1 cellular context compared by ENCODE assay signal in the genomic region with DNA sequence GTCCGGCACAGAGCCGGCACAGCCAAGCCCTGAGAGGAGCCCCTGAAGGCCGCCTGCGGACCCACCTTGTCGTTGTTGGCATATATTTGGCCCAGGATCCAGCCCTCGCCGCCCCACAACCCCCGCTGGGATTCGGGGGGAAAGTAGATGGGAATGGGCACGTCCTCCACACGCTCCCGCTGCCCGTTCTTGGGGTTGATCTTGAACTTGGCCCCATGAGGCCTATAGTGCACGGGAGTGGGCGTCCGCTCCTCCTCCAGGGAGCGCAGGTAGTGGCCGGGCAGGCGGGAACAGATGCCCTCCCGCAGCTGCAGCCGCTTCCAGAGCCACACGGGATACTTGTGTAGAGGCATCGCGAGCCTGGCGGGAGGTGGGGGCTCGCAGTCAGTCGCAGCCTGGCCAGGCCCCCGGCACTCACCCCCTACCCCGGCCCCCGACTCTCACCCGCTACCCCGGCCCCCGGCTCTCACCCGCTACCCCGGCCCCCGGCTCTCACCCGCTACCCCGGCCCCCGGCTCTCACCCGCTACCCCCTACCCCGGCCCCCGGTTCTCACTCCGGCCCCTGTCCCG.
TF ChIP-seq lines count a peak whose summit lies in the region.

No MANE protein-coding gene starts in this region.

TF ChIP-seq in GM23338, 12 proteins besides CTCF, POLR2A, EP300 and RAD21 (continued from another document):
- TF ChIP-seq, protein P1, sequence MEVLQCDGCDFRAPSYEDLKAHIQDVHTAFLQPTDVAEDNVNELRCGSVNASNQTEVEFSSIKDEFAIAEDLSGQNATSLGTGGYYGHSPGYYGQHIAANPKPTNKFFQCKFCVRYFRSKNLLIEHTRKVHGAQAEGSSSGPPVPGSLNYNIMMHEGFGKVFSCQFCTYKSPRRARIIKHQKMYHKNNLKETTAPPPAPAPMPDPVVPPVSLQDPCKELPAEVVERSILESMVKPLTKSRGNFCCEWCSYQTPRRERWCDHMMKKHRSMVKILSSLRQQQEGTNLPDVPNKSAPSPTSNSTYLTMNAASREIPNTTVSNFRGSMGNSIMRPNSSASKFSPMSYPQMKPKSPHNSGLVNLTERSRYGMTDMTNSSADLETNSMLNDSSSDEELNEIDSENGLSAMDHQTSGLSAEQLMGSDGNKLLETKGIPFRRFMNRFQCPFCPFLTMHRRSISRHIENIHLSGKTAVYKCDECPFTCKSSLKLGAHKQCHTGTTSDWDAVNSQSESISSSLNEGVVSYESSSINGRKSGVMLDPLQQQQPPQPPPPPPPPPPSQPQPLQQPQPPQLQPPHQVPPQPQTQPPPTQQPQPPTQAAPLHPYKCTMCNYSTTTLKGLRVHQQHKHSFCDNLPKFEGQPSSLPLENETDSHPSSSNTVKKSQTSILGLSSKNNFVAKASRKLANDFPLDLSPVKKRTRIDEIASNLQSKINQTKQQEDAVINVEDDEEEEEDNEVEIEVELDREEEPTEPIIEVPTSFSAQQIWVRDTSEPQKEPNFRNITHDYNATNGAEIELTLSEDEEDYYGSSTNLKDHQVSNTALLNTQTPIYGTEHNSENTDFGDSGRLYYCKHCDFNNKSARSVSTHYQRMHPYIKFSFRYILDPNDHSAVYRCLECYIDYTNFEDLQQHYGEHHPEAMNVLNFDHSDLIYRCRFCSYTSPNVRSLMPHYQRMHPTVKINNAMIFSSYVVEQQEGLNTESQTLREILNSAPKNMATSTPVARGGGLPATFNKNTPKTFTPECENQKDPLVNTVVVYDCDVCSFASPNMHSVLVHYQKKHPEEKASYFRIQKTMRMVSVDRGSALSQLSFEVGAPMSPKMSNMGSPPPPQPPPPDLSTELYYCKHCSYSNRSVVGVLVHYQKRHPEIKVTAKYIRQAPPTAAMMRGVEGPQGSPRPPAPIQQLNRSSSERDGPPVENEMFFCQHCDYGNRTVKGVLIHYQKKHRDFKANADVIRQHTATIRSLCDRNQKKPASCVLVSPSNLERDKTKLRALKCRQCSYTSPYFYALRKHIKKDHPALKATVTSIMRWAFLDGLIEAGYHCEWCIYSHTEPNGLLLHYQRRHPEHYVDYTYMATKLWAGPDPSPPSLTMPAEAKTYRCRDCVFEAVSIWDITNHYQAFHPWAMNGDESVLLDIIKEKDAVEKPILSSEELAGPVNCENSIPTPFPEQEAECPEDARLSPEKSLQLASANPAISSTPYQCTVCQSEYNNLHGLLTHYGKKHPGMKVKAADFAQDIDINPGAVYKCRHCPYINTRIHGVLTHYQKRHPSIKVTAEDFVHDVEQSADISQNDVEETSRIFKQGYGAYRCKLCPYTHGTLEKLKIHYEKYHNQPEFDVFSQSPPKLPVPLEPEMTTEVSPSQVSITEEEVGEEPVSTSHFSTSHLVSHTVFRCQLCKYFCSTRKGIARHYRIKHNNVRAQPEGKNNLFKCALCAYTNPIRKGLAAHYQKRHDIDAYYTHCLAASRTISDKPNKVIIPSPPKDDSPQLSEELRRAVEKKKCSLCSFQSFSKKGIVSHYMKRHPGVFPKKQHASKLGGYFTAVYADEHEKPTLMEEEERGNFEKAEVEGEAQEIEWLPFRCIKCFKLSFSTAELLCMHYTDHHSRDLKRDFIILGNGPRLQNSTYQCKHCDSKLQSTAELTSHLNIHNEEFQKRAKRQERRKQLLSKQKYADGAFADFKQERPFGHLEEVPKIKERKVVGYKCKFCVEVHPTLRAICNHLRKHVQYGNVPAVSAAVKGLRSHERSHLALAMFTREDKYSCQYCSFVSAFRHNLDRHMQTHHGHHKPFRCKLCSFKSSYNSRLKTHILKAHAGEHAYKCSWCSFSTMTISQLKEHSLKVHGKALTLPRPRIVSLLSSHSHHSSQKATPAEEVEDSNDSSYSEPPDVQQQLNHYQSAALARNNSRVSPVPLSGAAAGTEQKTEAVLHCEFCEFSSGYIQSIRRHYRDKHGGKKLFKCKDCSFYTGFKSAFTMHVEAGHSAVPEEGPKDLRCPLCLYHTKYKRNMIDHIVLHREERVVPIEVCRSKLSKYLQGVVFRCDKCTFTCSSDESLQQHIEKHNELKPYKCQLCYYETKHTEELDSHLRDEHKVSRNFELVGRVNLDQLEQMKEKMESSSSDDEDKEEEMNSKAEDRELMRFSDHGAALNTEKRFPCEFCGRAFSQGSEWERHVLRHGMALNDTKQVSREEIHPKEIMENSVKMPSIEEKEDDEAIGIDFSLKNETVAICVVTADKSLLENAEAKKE (CRISPR knock-in tag; IDR thresholded peaks at IDR 0.05): no peak
- no peak for TF ChIP-seq NANOG (IDR thresholded peaks at IDR 0.05; ENCODE audit: borderline replicate concordance)
